In genomic region chr19:46639356-46640061, GRCh38 we compare ENCODE assay signal across 8 cellular contexts. TPM values are rescaled to one million over a fixed set of nuclear protein-coding genes. Genes with fewer than 3 reads are reported as not detected.
A peak's percentile ranks its signal among the peaks of the same experiment; 100 is the strongest.
DNase-seq lines count a peak whose midpoint lies in the region; ATAC-seq, FAIRE-seq and TF ChIP-seq lines count a peak whose summit lies in the region.

No MANE protein-coding gene starts in this region.

- peak overlapping the region; percentile 57 for H3K27ac ChIP-seq in colonic mucosa
- H3K27ac ChIP-seq in lower lobe of right lung, result peak overlapping the region; percentile 37

- H3K4me3 Mint-ChIP-seq in activated CD4-positive, alpha-beta T cell treated with anti-CD3 and anti-CD28 coated beads for 36 hours, result no peak overlapping the region

- no peaks in the 10 kb centered on the region for H3K9me3 Mint-ChIP-seq in activated CD4-positive, alpha-beta T cell treated with anti-CD3 and anti-CD28 coated beads for 36 hours (ENCODE audit: low read depth)

- H3K27me3 ChIP-seq in colonic mucosa (peaks cover 36% of the 10 kb centered on the region), lower lobe of right lung (ENCODE audit: low read depth) (peaks cover 32% of the 10 kb centered on the region)

- peak; percentile 71 for DNase-seq in activated CD4-positive, alpha-beta T cell treated with anti-CD3 and anti-CD28 coated beads for 36 hours
- DNase-seq in activated CD4-positive, alpha-beta T cell treated with anti-CD3 and anti-CD28 coated beads for 1 hour, result no peak
- DNase-seq in NCI-H226, result peak; percentile 33
- DNase-seq in colonic mucosa, result peak; percentile 53
- peak; percentile 65 for DNase-seq in lower lobe of right lung
- DNase-seq in urothelium cell line (ENCODE audit: low spot score), result peak; percentile 69
- no peak for DNase-seq in NCI-H2029 treated with DMSO at 0.1 percent for 48 hours (lab: John Stamatoyannopoulos, UW)

- H3K4me1 Mint-ChIP-seq in activated CD4-positive, alpha-beta T cell treated with anti-CD3 and anti-CD28 coated beads for 36 hours, result peaks cover 13% of the 10 kb centered on the region

- FAIRE-seq in urothelium cell line (lab: Jason Lieb, UNC), result no peak

- peak overlapping the region in 1 of 2 donors; percentile 64 for H3K9ac ChIP-seq in colonic mucosa (ENCODE audit: low read depth in 2 of 2, low read length in 2 of 2)

- POLR2A ChIA-PET in activated CD4-positive, alpha-beta T cell treated with anti-CD3 and anti-CD28 coated beads for 36 hours (lab: Charles Lee), result no interaction called here

- CTCF ChIA-PET in activated CD4-positive, alpha-beta T cell treated with anti-CD3 and anti-CD28 coated beads for 36 hours (lab: Charles Lee), result interaction anchor here (0.6 to 1.1 kb wide), 7 partner anchors 9 to 273 kb away, joined by 3 to 8 read pairs (median 3); partner anchors contain the start of gene CALM3

- no peak for ATAC-seq in activated CD4-positive, alpha-beta T cell treated with anti-CD3 and anti-CD28 coated beads for 36 hours
- peak; percentile 40 to 50 for ATAC-seq in lower lobe of right lung
- ATAC-seq in HG02763 (IDR thresholded peaks at IDR 0.05; ENCODE audit: unreplicated experiment), result no peak

- peaks cover 3% of the 10 kb centered on the region for H3K27me3 Mint-ChIP-seq in activated CD4-positive, alpha-beta T cell treated with anti-CD3 and anti-CD28 coated beads for 36 hours

- H3K4me1 ChIP-seq in colonic mucosa (peaks cover 14% of the 10 kb centered on the region), lower lobe of right lung (peaks cover 22% of the 10 kb centered on the region)

- H3K27ac Mint-ChIP-seq in activated CD4-positive, alpha-beta T cell treated with anti-CD3 and anti-CD28 coated beads for 36 hours, result no peak overlapping the region

- intact Hi-C loops in activated CD4-positive, alpha-beta T cell treated with anti-CD3 and anti-CD28 coated beads for 36 hours (cut with DNase I, micrococcal nuclease), result no loop called here
- intact Hi-C loops in colonic mucosa (cut with DNase I), result no loop called here
- intact Hi-C loops in lower lobe of right lung (cut with DNase I), result no loop called here

- no peak for TF ChIP-seq CTCF in colonic mucosa (IDR thresholded peaks at IDR 0.05)
- TF ChIP-seq CTCF in lower lobe of right lung (IDR thresholded peaks at IDR 0.05), result no peak

- H3K4me3 ChIP-seq in colonic mucosa (peak overlapping the region; percentile 31), lower lobe of right lung (peak overlapping the region; percentile 50)

- H3K36me3 ChIP-seq in colonic mucosa, result no peaks in the 10 kb centered on the region
- H3K36me3 ChIP-seq in lower lobe of right lung, result no peaks in the 10 kb centered on the region

- H3K9me3 ChIP-seq in colonic mucosa (no peaks in the 10 kb centered on the region), lower lobe of right lung (no peaks in the 10 kb centered on the region)

- H3K36me3 Mint-ChIP-seq in activated CD4-positive, alpha-beta T cell treated with anti-CD3 and anti-CD28 coated beads for 36 hours (ENCODE audit: low read depth), result no peaks in the 10 kb centered on the region

RNA-seq across cellular contexts. Expression of gene GNG8, which starts 3.5 kb away (rescaled TPM):
- 10 to 100 TPM; 13.8 to 17.4 TPM for total RNA-seq in activated CD4-positive, alpha-beta T cell treated with anti-CD3 and anti-CD28 coated beads for 36 hours
- total RNA-seq in colonic mucosa, result not detected
- not detected for total RNA-seq in lower lobe of right lung

RNA-seq across cellular contexts. Expression of gene PTGIR, which starts 14.6 kb away (rescaled TPM):
- 10 to 100 TPM; 40.1 to 41.0 TPM for total RNA-seq in activated CD4-positive, alpha-beta T cell treated with anti-CD3 and anti-CD28 coated beads for 36 hours
- total RNA-seq in colonic mucosa (under 1 TPM; 0.82 TPM), lower lobe of right lung (6.9 TPM)

RNA-seq across cellular contexts. Expression of gene DACT3, which starts 21.5 kb away (rescaled TPM):
- 1 to 10 TPM; 2.9 to 3.1 TPM for total RNA-seq in activated CD4-positive, alpha-beta T cell treated with anti-CD3 and anti-CD28 coated beads for 36 hours
- total RNA-seq in colonic mucosa (1 to 10 TPM; 1.6 to 5.3 TPM), lower lobe of right lung (4.9 TPM)

RNA-seq across cellular contexts. Expression of gene CALM3, which starts 38.4 kb away (rescaled TPM):
- total RNA-seq in activated CD4-positive, alpha-beta T cell treated with anti-CD3 and anti-CD28 coated beads for 36 hours, result 100 to 1,000 TPM; 493 to 631 TPM
- total RNA-seq in colonic mucosa, result 100 to 1,000 TPM; 309 to 444 TPM
- 155 TPM for total RNA-seq in lower lobe of right lung

Comparison
In these comparisons a context has a peak if more than half of its experiments do, and no peak if none do; other contexts are left out.
1. DNase-seq: peak in activated CD4-positive, alpha-beta T cell treated with anti-CD3 and anti-CD28 coated beads for 36 hours (single experiment), NCI-H226 (single experiment), colonic mucosa (single experiment), lower lobe of right lung (single experiment) and urothelium cell line (single experiment); none in activated CD4-positive, alpha-beta T cell treated with anti-CD3 and anti-CD28 coated beads for 1 hour (single experiment) and NCI-H2029 treated with DMSO at 0.1 percent for 48 hours (single experiment).
2. ATAC-seq: peak in lower lobe of right lung (2 of 2); none in activated CD4-positive, alpha-beta T cell treated with anti-CD3 and anti-CD28 coated beads for 36 hours (single experiment) and HG02763 (single experiment).
3. RNA of gene GNG8, which starts 3.5 kb away (total RNA-seq): 13.8 to 17.4 TPM in activated CD4-positive, alpha-beta T cell treated with anti-CD3 and anti-CD28 coated beads for 36 hours; not detected in colonic mucosa and not detected in lower lobe of right lung (single experiment); every median in the first group is over 4 times any median in the second.